ENCODE assay signal across 15 cellular contexts in genomic region chr3:159882367-159882766, GRCh38. TPM values are rescaled to one million over a fixed set of nuclear protein-coding genes. Genes with fewer than 3 reads are reported as not detected.
DNase-seq lines count a peak whose midpoint lies in the region; ATAC-seq and TF ChIP-seq lines count a peak whose summit lies in the region.
"Had no signal": no experiment of that assay in that cellular context is flagged by ENCODE, and none has a peak within 500 bp of the region (broad histone marks: within the 10 kb centered on the region; RNA-seq: fewer than 3 reads in every experiment).

No MANE protein-coding gene starts in this region.

- H3K36me3 Mint-ChIP-seq in progenitor cell of endocrine pancreas (ENCODE audit: insufficient read depth), result no peaks in the 10 kb centered on the region
- H3K36me3 Mint-ChIP-seq: activated naive CD8-positive, alpha-beta T cell had no signal

- H3K4me3 Mint-ChIP-seq in progenitor cell of endocrine pancreas (ENCODE audit: low read depth), result no peak overlapping the region
- H3K4me3 Mint-ChIP-seq: activated naive CD8-positive, alpha-beta T cell had no signal

- H2AFZ ChIP-seq in SK-N-SH (ENCODE audit: low read depth) (no peak overlapping the region), osteoblast (ENCODE audit: low read length) (no peak overlapping the region)

- ATAC-seq in SK-N-SH treated with all-trans-retinoic acid at 6 μM for 48 hours, result no peak
- ATAC-seq in HG03354 (IDR thresholded peaks at IDR 0.05; ENCODE audit: poor library complexity, severe bottlenecking, unreplicated experiment), result no peak
- ATAC-seq: activated CD4-positive, CD25-positive, alpha-beta regulatory T cell treated with anti-CD3 and anti-CD28 coated beads, Interleukin-2, amount 50 U/mL, for 24 hours had no signal

- H3K4me3 ChIP-seq in SK-N-SH (ENCODE audit: low read depth in 2 of 2, low read length in 1 of 2), result no peak overlapping the region
- H3K4me3 ChIP-seq in left ventricle myocardium inferior, result no peak overlapping the region
- H3K4me3 ChIP-seq in osteoblast (ENCODE audit: insufficient read depth, low read length), result no peak overlapping the region
- no peak overlapping the region for H3K4me3 ChIP-seq in transverse colon

- intact Hi-C loops in left ventricle myocardium inferior (cut with micrococcal nuclease) (loop anchor here (10.0 kb wide), 1 partner anchor 48 kb away; the partner anchor contains the start of gene SCHIP1), transverse colon (cut with DNase I; ENCODE audit: low total_unique reads) (no loop called here)

- peak overlapping the region; percentile 72 for H3K4me2 ChIP-seq in SK-N-SH
- H3K4me2 ChIP-seq in osteoblast (ENCODE audit: insufficient read depth, low read length), result peak overlapping the region; percentile 51

- peaks cover 4% of the 10 kb centered on the region for H3K4me1 Mint-ChIP-seq in progenitor cell of endocrine pancreas (ENCODE audit: low read depth)

- H3K9me2 ChIP-seq in SK-N-SH, result no peaks in the 10 kb centered on the region

- POLR2A ChIA-PET in SK-N-SH (lab: Yijun Ruan, JAX), result interaction anchor here (1.2 to 3.2 kb wide), 10 partner anchors 15 to 123 kb away, joined by 3 to 23 read pairs (median 12); partner anchors contain the start of gene SCHIP1

- CTCF ChIA-PET in SK-N-SH (lab: Yijun Ruan, JAX), result interaction anchor here (0.9 to 12.9 kb wide), 11 partner anchors 10 to 616 kb away, joined by 3 to 270 read pairs (median 22); partner anchors contain the start of gene IL12A

- in situ Hi-C loops in transverse colon (cut with MboI; ENCODE audit: low pct_ligation_motif_present in 1 of 4, low pct_unique_long_range_greater_than_20kb in 1 of 4, low sequenced_read_pairs in 3 of 4), result no loop called here

- no peaks in the 10 kb centered on the region for H3K27me3 Mint-ChIP-seq in progenitor cell of endocrine pancreas

- H3K36me3 ChIP-seq in SK-N-SH (replicated peaks in 1 of 2; ENCODE audit: control insufficient read depth in 1 of 2, insufficient read depth in 2 of 2, low read length in 1 of 2), result peaks cover 3 to 10% of the 10 kb centered on the region in 2 experiments
- H3K36me3 ChIP-seq in left ventricle myocardium inferior, result peaks cover 8% of the 10 kb centered on the region
- no peaks in the 10 kb centered on the region for H3K36me3 ChIP-seq in osteoblast (ENCODE audit: insufficient read depth, low read length)
- H3K36me3 ChIP-seq in transverse colon, result no peaks in the 10 kb centered on the region

- H4K20me1 ChIP-seq in SK-N-SH (ENCODE audit: insufficient read depth) (no peaks in the 10 kb centered on the region), osteoblast (ENCODE audit: insufficient read depth, low read length) (no peaks in the 10 kb centered on the region)

- DNase-seq in SK-N-SH (no peak), left ventricle myocardium inferior (no peak), osteoblast (ENCODE audit: insufficient read length, low spot score, missing footprints) (no peak), transverse colon (no peak), progenitor cell of endocrine pancreas (ENCODE audit: low spot score, unreplicated experiment) (no peak), NCI-H524 (lab: John Stamatoyannopoulos, UW) (no peak)
- DNase-seq: occipital lobe, PC-3 had no signal

- H3K27ac ChIP-seq in SK-N-SH (ENCODE audit: low read depth in 2 of 2, low read length in 1 of 2), result peak overlapping the region; percentile 84 to 97
- peak overlapping the region; percentile 76 for H3K27ac ChIP-seq in left ventricle myocardium inferior (replicated peaks)
- peak overlapping the region; percentile 26 for H3K27ac ChIP-seq in osteoblast (ENCODE audit: low read depth, low read length)
- H3K27ac ChIP-seq in transverse colon, result peak overlapping the region; percentile 22 to 65 (median 47)
- H3K27ac ChIP-seq: 22Rv1, C4-2B had no signal

- TF ChIP-seq CTCF in SK-N-SH (IDR thresholded peaks at IDR 0.05), result no peak
- TF ChIP-seq CTCF in left ventricle myocardium inferior (IDR thresholded peaks at IDR 0.05; ENCODE audit: borderline replicate concordance), result no peak
- no peak for TF ChIP-seq CTCF in osteoblast (IDR thresholded peaks at IDR 0.05; ENCODE audit: extremely low read depth, low read depth, low read length)
- no peak for TF ChIP-seq CTCF in transverse colon (IDR thresholded peaks at IDR 0.05)
- TF ChIP-seq CTCF in progenitor cell of endocrine pancreas (IDR thresholded peaks at IDR 0.05; ENCODE audit: unreplicated experiment), result no peak

- peaks cover 29% of the 10 kb centered on the region for H3F3A ChIP-seq in SK-N-SH (replicated peaks; ENCODE audit: insufficient read depth)

- peaks cover 33 to 66% of the 10 kb centered on the region in 2 experiments for H3K4me1 ChIP-seq in SK-N-SH (ENCODE audit: control insufficient read depth in 1 of 2, insufficient read depth in 2 of 2, low read depth in 1 of 2, low read length in 1 of 2)
- peaks cover 86% of the 10 kb centered on the region for H3K4me1 ChIP-seq in left ventricle myocardium inferior
- H3K4me1 ChIP-seq in osteoblast (ENCODE audit: insufficient read depth, low read length), result peaks cover 39% of the 10 kb centered on the region
- peaks cover 0 to 15% (median 7%) of the 10 kb centered on the region in 4 donors for H3K4me1 ChIP-seq in transverse colon

- TF ChIP-seq EP300 in SK-N-SH (IDR thresholded peaks at IDR 0.05; ENCODE audit: borderline replicate concordance in 1 of 2, low read depth in 1 of 2, low read length in 1 of 2) (no peak), transverse colon (IDR thresholded peaks at IDR 0.05; ENCODE audit: low read depth) (no peak)

- peaks cover 59% of the 10 kb centered on the region for H3K79me2 ChIP-seq in SK-N-SH (ENCODE audit: insufficient read depth)
- H3K79me2 ChIP-seq in osteoblast (ENCODE audit: insufficient read depth, low read length), result peaks cover 74% of the 10 kb centered on the region

- peak overlapping the region; percentile 50; the same call in 1 of the 2 replicates for H3K9ac ChIP-seq in SK-N-SH

- H3K27ac Mint-ChIP-seq in progenitor cell of endocrine pancreas, result no peak overlapping the region
- H3K27ac Mint-ChIP-seq: activated naive CD8-positive, alpha-beta T cell had no signal

- TF ChIP-seq POLR2A in transverse colon (IDR thresholded peaks at IDR 0.05), result no peak

- no peak for TF ChIP-seq RAD21 in SK-N-SH (IDR thresholded peaks at IDR 0.05; ENCODE audit: low read length)

- H3K9me3 ChIP-seq in SK-N-SH, result no peaks in the 10 kb centered on the region
- H3K9me3 ChIP-seq in left ventricle myocardium inferior (replicated peaks), result no peaks in the 10 kb centered on the region
- H3K9me3 ChIP-seq in osteoblast (ENCODE audit: low read depth, low read length), result no peaks in the 10 kb centered on the region
- no peaks in the 10 kb centered on the region for H3K9me3 ChIP-seq in transverse colon

- 88% methylated on average over 3 of the region's 3 CpGs for WGBS in SK-N-SH (ENCODE audit: low lambda C conversion rate)
- WGBS in transverse colon (ENCODE audit: low coverage in 1 of 2), 2 donors, result 74 to 78% methylated on average over 2 to 3 of the region's 3 CpGs

- H3K9me3 Mint-ChIP-seq in progenitor cell of endocrine pancreas (ENCODE audit: low read depth), result no peaks in the 10 kb centered on the region

- no peaks in the 10 kb centered on the region for H3K27me3 ChIP-seq in SK-N-SH (ENCODE audit: insufficient read depth)
- H3K27me3 ChIP-seq in left ventricle myocardium inferior (ENCODE audit: low read depth), result no peaks in the 10 kb centered on the region
- no peaks in the 10 kb centered on the region for H3K27me3 ChIP-seq in osteoblast (ENCODE audit: insufficient read depth, low read length)
- H3K27me3 ChIP-seq in transverse colon, result no peaks in the 10 kb centered on the region

TF ChIP-seq in SK-N-SH, 30 proteins besides CTCF, POLR2A, EP300 and RAD21:
- TF ChIP-seq MXI1 (IDR thresholded peaks at IDR 0.05; ENCODE audit: low read depth, low read length) (no peak), MAX (IDR thresholded peaks at IDR 0.05; ENCODE audit: low read depth) (no peak), RFX5 (IDR thresholded peaks at IDR 0.05; ENCODE audit: low read length) (no peak), RCOR1 (IDR thresholded peaks at IDR 0.05; ENCODE audit: low read length) (no peak), TEAD4 (IDR thresholded peaks at IDR 0.05; ENCODE audit: borderline replicate concordance, insufficient read depth) (no peak), RXRA (IDR thresholded peaks at IDR 0.05; ENCODE audit: borderline replicate concordance, low read depth) (no peak)

TF ChIP-seq in SK-N-SH treated with all-trans-retinoic acid at 6 μM for 48 hours, 23 proteins besides CTCF, POLR2A, EP300 and RAD21:
- TF ChIP-seq ARNTL (CRISPR knock-in tag; IDR thresholded peaks at IDR 0.05; ENCODE audit: borderline replicate concordance, low read depth) (no peak), GLIS3 (CRISPR knock-in tag; IDR thresholded peaks at IDR 0.05) (no peak), RARB (CRISPR knock-in tag; IDR thresholded peaks at IDR 0.05) (no peak), OSR1 (CRISPR knock-in tag; IDR thresholded peaks at IDR 0.05) (no peak), SNAI2 (CRISPR knock-in tag; IDR thresholded peaks at IDR 0.05) (no peak), ISL1 (CRISPR knock-in tag; IDR thresholded peaks at IDR 0.05) (no peak), TOX (CRISPR knock-in tag; IDR thresholded peaks at IDR 0.05; ENCODE audit: borderline replicate concordance) (no peak)

RNA-seq across cellular contexts. Expression of gene SCHIP1, which starts 42.7 kb away (rescaled TPM):
- 13.0 and 18.1 TPM in 2 replicates for polyA plus RNA-seq in SK-N-SH (2012; rRNA removed)
- 17.4 and 22.1 TPM in 2 replicates for polyA plus RNA-seq in SK-N-SH (2012; cell fraction: cytosol; rRNA removed)
- polyA plus RNA-seq in SK-N-SH (2012; cell fraction: nucleus; rRNA removed), result 13.8 and 25.4 TPM in 2 replicates
- total RNA-seq in left ventricle myocardium inferior (62.6 TPM), osteoblast (1.8 and 2.4 TPM in 2 replicates), transverse colon (1 to 10 TPM in 2 of 4 donors, under 1 TPM in 2; 0.20 to 7.5 (median 2.5) TPM), progenitor cell of endocrine pancreas (0.79 and 3.9 TPM in 2 replicates)
- total RNA-seq: T-helper 1 cell treated with Interleukin-12 subunit alpha and Interleukin-12 subunit beta and Interleukin-4 antibody, amounts not matched to agents 30 ng/mL and 1 ng/mL, for 36 hours had no signal

Comparison
In these comparisons a context has a peak if more than half of its experiments do, and no peak if none do; other contexts are left out.
1. H3K27ac ChIP-seq: peak in every context shown above with its lines; median percentile 90 in SK-N-SH; 76 in left ventricle myocardium inferior; 47 in transverse colon; 26 in osteoblast.